ENCODE assay signal across 36 cellular contexts in genomic region chr14:72630374-72630773, GRCh38.
"Had no signal": no experiment of that assay in that cellular context is flagged by ENCODE, and none has a peak within 500 bp of the region (broad histone marks: within the 10 kb centered on the region; RNA-seq: fewer than 3 reads in every experiment).

No MANE protein-coding gene starts in this region.

- H3K9me3 Mint-ChIP-seq: activated naive CD4-positive, alpha-beta T cell treated with anti-CD3 and anti-CD28 coated beads, Interleukin-2, amount 50 U/mL, for 24 hours; activated T-helper 17 cell treated with anti-CD3 and anti-CD28 coated beads, Interleukin-2, amount 50 U/mL, for 72 hours; central memory CD8-positive, alpha-beta T cell had no signal

- H3K9ac ChIP-seq: SK-N-SH had no signal

- H3K4me2 ChIP-seq: SK-N-SH had no signal

- H3K4me1 ChIP-seq: ascending aorta, Peyer's patch had no signal

- H3K4me1 Mint-ChIP-seq: activated CD4-positive, alpha-beta T cell treated with anti-CD3 and anti-CD28 coated beads, Interleukin-2, amount 10 ng/mL, durations not matched to agents 24 days and 14 days; activated naive CD4-positive, alpha-beta T cell treated with anti-CD3 and anti-CD28 coated beads, Interleukin-2, amount 50 U/mL, for 24 hours; activated naive CD8-positive, alpha-beta T cell treated with anti-CD3 and anti-CD28 coated beads, Interleukin-2, amount 10 ng/mL, durations not matched to agents 7 days and 5 days; activated T-helper 17 cell treated with anti-CD3 and anti-CD28 coated beads, Interleukin-2, amount 50 U/mL, for 72 hours; central memory CD8-positive, alpha-beta T cell; T-cell; T-helper 17 cell had no signal

- H3K36me3 ChIP-seq: ascending aorta, Peyer's patch, SJSA1 had no signal

- H3K27ac Mint-ChIP-seq: activated CD4-positive, alpha-beta T cell treated with anti-CD3 and anti-CD28 coated beads, Interleukin-2, amount 10 ng/mL, durations not matched to agents 24 days and 14 days; activated CD8-positive, alpha-beta T cell treated with anti-CD3 and anti-CD28 coated beads for 36 hours; activated naive CD4-positive, alpha-beta T cell treated with anti-CD3 and anti-CD28 coated beads, Interleukin-2, amount 50 U/mL, for 24 hours; activated naive CD8-positive, alpha-beta T cell treated with anti-CD3 and anti-CD28 coated beads, Interleukin-2, amount 10 ng/mL, durations not matched to agents 7 days and 5 days; activated T-cell treated with anti-CD3 and anti-CD28 coated beads, Interleukin-2, amount 50 U/mL, for 72 hours; activated T-helper 17 cell treated with anti-CD3 and anti-CD28 coated beads, Interleukin-2, amount 50 U/mL, for 72 hours; T-cell; T-helper 17 cell had no signal

- H3K4me3 ChIP-seq: ascending aorta, cardiac muscle cell, K562, Peyer's patch, SJSA1 had no signal

- DNase-seq: activated CD4-positive, alpha-beta T cell treated with anti-CD3 and anti-CD28 coated beads, Interleukin-2, amount 10 ng/mL, durations not matched to agents 24 days and 14 days; activated CD4-positive, alpha-beta T cell treated with anti-CD3 and anti-CD28 coated beads, Interleukin-2, amount 50 U/mL, for 4 hours; activated CD4-positive, CD25-positive, alpha-beta regulatory T cell; activated CD8-positive, alpha-beta T cell treated with anti-CD3 and anti-CD28 coated beads for 36 hours; activated gamma-delta T cell; activated naive CD4-positive, alpha-beta T cell treated with Interleukin-2 at 50 U/mL for 16 hours; activated naive CD8-positive, alpha-beta T cell treated with anti-CD3 and anti-CD28 coated beads, Interleukin-2, amount 10 ng/mL, durations not matched to agents 7 days and 5 days; activated T-cell treated with anti-CD3 and anti-CD28 coated beads, Interleukin-2, amount 50 U/mL, for 1 hour; activated T-cell treated with anti-CD3 and anti-CD28 coated beads, Interleukin-2, amount 50 U/mL, for 72 hours; amygdala; NCI-H1092 treated with DMSO at 0.1 percent for 48 hours; NCI-H1417; NCI-H146; NCI-H187; NCI-H2029 treated with DMSO at 0.1 percent for 48 hours; NCI-H2107; NCI-H2171; NCI-H510A; NCI-H526; NCI-H748 treated with DMSO at 0.1 percent for 48 hours; NK-92 treated with Interleukin-12 subunit alpha and Interleukin-12 subunit beta, amount 100 ng/mL, for 24 hours; PC-3; Peyer's patch; RPMI8226; SHP77 treated with DMSO at 0.1 percent for 48 hours; SK-N-SH; T-cell; T-helper 17 cell had no signal

- ATAC-seq: activated CD8-positive, alpha-beta T cell treated with anti-CD3 and anti-CD28 coated beads for 36 hours; activated T-cell treated with anti-CD3 and anti-CD28 coated beads, Interleukin-2, amount 50 U/mL, for 72 hours; activated T-helper 17 cell treated with anti-CD3 and anti-CD28 coated beads, Interleukin-2, amount 50 U/mL, for 72 hours; K562; PC-3; T-cell; T-helper 17 cell had no signal

- FAIRE-seq: K562 had no signal

- H3K36me3 Mint-ChIP-seq: activated naive CD4-positive, alpha-beta T cell treated with anti-CD3 and anti-CD28 coated beads, Interleukin-2, amount 50 U/mL, for 24 hours; activated naive CD8-positive, alpha-beta T cell treated with anti-CD3 and anti-CD28 coated beads, Interleukin-2, amount 10 ng/mL, durations not matched to agents 7 days and 5 days had no signal

- H3K9me3 ChIP-seq: SJSA1, SK-N-SH had no signal

- H3K27ac ChIP-seq: ascending aorta, cardiac muscle cell, Peyer's patch, SJSA1, VCaP had no signal

- H3K4me3 Mint-ChIP-seq: activated CD4-positive, alpha-beta T cell treated with anti-CD3 and anti-CD28 coated beads, Interleukin-2, amount 10 ng/mL, durations not matched to agents 24 days and 14 days; activated CD8-positive, alpha-beta T cell treated with anti-CD3 and anti-CD28 coated beads for 36 hours; activated naive CD4-positive, alpha-beta T cell treated with anti-CD3 and anti-CD28 coated beads, Interleukin-2, amount 50 U/mL, for 24 hours; activated naive CD8-positive, alpha-beta T cell treated with anti-CD3 and anti-CD28 coated beads, Interleukin-2, amount 10 ng/mL, durations not matched to agents 7 days and 5 days; activated T-cell treated with anti-CD3 and anti-CD28 coated beads, Interleukin-2, amount 50 U/mL, for 72 hours; activated T-helper 17 cell treated with anti-CD3 and anti-CD28 coated beads, Interleukin-2, amount 50 U/mL, for 72 hours; central memory CD8-positive, alpha-beta T cell; T-cell; T-helper 17 cell had no signal

- H3K27me3 Mint-ChIP-seq: activated naive CD4-positive, alpha-beta T cell treated with anti-CD3 and anti-CD28 coated beads, Interleukin-2, amount 50 U/mL, for 24 hours had no signal

- H3K27me3 ChIP-seq: ascending aorta, cardiac muscle cell, Peyer's patch, SJSA1 had no signal
